ENCODE assay signal across 17 cellular contexts in genomic region chr5:154244476-154244875, GRCh38. TPM values are rescaled to one million over a fixed set of nuclear protein-coding genes. Genes with fewer than 3 reads are reported as not detected.
DNase-seq lines count a peak whose midpoint lies in the region; ATAC-seq, FAIRE-seq and TF ChIP-seq lines count a peak whose summit lies in the region.
"Had no signal": no experiment of that assay in that cellular context is flagged by ENCODE, and none has a peak within 500 bp of the region (broad histone marks: within the 10 kb centered on the region; RNA-seq: fewer than 3 reads in every experiment).

No MANE protein-coding gene starts in this region.

- H3K4me3 Mint-ChIP-seq in activated T-helper 17 cell treated with anti-CD3 and anti-CD28 coated beads, Interleukin-2, amount 50 U/mL, for 72 hours, result no peak overlapping the region
- no peak overlapping the region for H3K4me3 Mint-ChIP-seq in neural crest cell
- H3K4me3 Mint-ChIP-seq in stimulated activated memory B cell treated with anti-CD40 and anti-IgM and Interleukin-4, amounts not matched to agents 10 μg/mL and 1 μg/mL and 100 μg/mL, for 72 hours, result no peak overlapping the region

- no peaks in the 10 kb centered on the region for H3K36me3 ChIP-seq in kidney (ENCODE audit: control insufficient read depth in 1 of 2, insufficient read depth in 2 of 2, low read length in 2 of 2)

- no peak for TF ChIP-seq CTCF in neural crest cell (conservative IDR thresholded peaks at IDR 0.05)
- no peak for TF ChIP-seq CTCF in kidney (IDR thresholded peaks at IDR 0.05; ENCODE audit: borderline replicate concordance, extremely low read depth, insufficient read depth)

- no peaks in the 10 kb centered on the region for H3K36me3 Mint-ChIP-seq in activated T-helper 17 cell treated with anti-CD3 and anti-CD28 coated beads, Interleukin-2, amount 50 U/mL, for 72 hours (ENCODE audit: low read depth)
- peaks cover 6% of the 10 kb centered on the region for H3K36me3 Mint-ChIP-seq in neural crest cell (ENCODE audit: low read depth)
- H3K36me3 Mint-ChIP-seq in stimulated activated memory B cell treated with anti-CD40 and anti-IgM and Interleukin-4, amounts not matched to agents 10 μg/mL and 1 μg/mL and 100 μg/mL, for 72 hours, result peaks cover 12% of the 10 kb centered on the region

- peak overlapping the region; percentile 25 for H3K27ac Mint-ChIP-seq in activated T-helper 17 cell treated with anti-CD3 and anti-CD28 coated beads, Interleukin-2, amount 50 U/mL, for 72 hours
- H3K27ac Mint-ChIP-seq in neural crest cell (ENCODE audit: unreplicated experiment), result peak overlapping the region; percentile 51
- H3K27ac Mint-ChIP-seq in stimulated activated memory B cell treated with anti-CD40 and anti-IgM and Interleukin-4, amounts not matched to agents 10 μg/mL and 1 μg/mL and 100 μg/mL, for 72 hours, result no peak overlapping the region
- H3K27ac Mint-ChIP-seq: IgD-negative memory B cell had no signal

- no peak overlapping the region for H3K9ac ChIP-seq in kidney (ENCODE audit: low read length in 2 of 2)
- H3K9ac ChIP-seq: SK-N-SH had no signal

- peaks cover 17% of the 10 kb centered on the region for H3K4me1 Mint-ChIP-seq in activated T-helper 17 cell treated with anti-CD3 and anti-CD28 coated beads, Interleukin-2, amount 50 U/mL, for 72 hours
- peaks cover 49% of the 10 kb centered on the region for H3K4me1 Mint-ChIP-seq in neural crest cell
- peaks cover 56% of the 10 kb centered on the region for H3K4me1 Mint-ChIP-seq in stimulated activated memory B cell treated with anti-CD40 and anti-IgM and Interleukin-4, amounts not matched to agents 10 μg/mL and 1 μg/mL and 100 μg/mL, for 72 hours

- FAIRE-seq in kidney (lab: Jason Lieb, UNC), result no peak

- H3K9me3 Mint-ChIP-seq in activated T-helper 17 cell treated with anti-CD3 and anti-CD28 coated beads, Interleukin-2, amount 50 U/mL, for 72 hours, result peaks cover 3% of the 10 kb centered on the region
- H3K9me3 Mint-ChIP-seq in neural crest cell, result no peaks in the 10 kb centered on the region
- no peaks in the 10 kb centered on the region for H3K9me3 Mint-ChIP-seq in stimulated activated memory B cell treated with anti-CD40 and anti-IgM and Interleukin-4, amounts not matched to agents 10 μg/mL and 1 μg/mL and 100 μg/mL, for 72 hours

- no peak overlapping the region for H3K4me3 ChIP-seq in kidney (ENCODE audit: low read length in 2 of 2)

- peak; percentile 67 for DNase-seq in D341Med (ENCODE audit: low spot score)
- DNase-seq in LHCN-M2 (ENCODE audit: low read depth), result peak; percentile 11
- DNase-seq in neural crest cell (ENCODE audit: low read depth, low spot score), result no peak
- DNase-seq in kidney, result no peak
- DNase-seq: DMS153, H7, Kasumi-1, NCI-H1105, NCI-H187 treated with DMSO at 0.1 percent for 48 hours, SK-N-SH had no signal

- ATAC-seq in activated T-helper 17 cell treated with anti-CD3 and anti-CD28 coated beads, Interleukin-2, amount 50 U/mL, for 72 hours (replicated peaks), result no peak
- ATAC-seq in HG02840 (IDR thresholded peaks at IDR 0.05; ENCODE audit: low FRiP score, unreplicated experiment), result no peak
- ATAC-seq in GM21825 (IDR thresholded peaks at IDR 0.05; ENCODE audit: unreplicated experiment), result no peak
- no peak for ATAC-seq in stimulated activated memory B cell treated with anti-CD40 and anti-IgM and Interleukin-4, amounts not matched to agents 10 μg/mL and 1 μg/mL and 100 μg/mL, for 72 hours
- ATAC-seq: Right ventricle myocardium inferior had no signal

- H3K27me3 Mint-ChIP-seq in activated T-helper 17 cell treated with anti-CD3 and anti-CD28 coated beads, Interleukin-2, amount 50 U/mL, for 72 hours, result no peaks in the 10 kb centered on the region
- no peaks in the 10 kb centered on the region for H3K27me3 Mint-ChIP-seq in neural crest cell (ENCODE audit: low read depth)
- H3K27me3 Mint-ChIP-seq in stimulated activated memory B cell treated with anti-CD40 and anti-IgM and Interleukin-4, amounts not matched to agents 10 μg/mL and 1 μg/mL and 100 μg/mL, for 72 hours, result no peaks in the 10 kb centered on the region
- H3K27me3 Mint-ChIP-seq: IgD-negative memory B cell had no signal

- H3K4me1 ChIP-seq in kidney (ENCODE audit: control insufficient read depth in 1 of 2, insufficient read depth in 1 of 2, low read depth in 1 of 2, low read length in 2 of 2), result no peaks in the 10 kb centered on the region

- no peaks in the 10 kb centered on the region for H3K9me3 ChIP-seq in kidney (ENCODE audit: control insufficient read depth in 1 of 2, low read length in 2 of 2)
- H3K9me3 ChIP-seq: SK-N-SH had no signal

- H3K27ac ChIP-seq in kidney (ENCODE audit: low read depth in 2 of 2, low read length in 2 of 2), result no peak overlapping the region
- H3K27ac ChIP-seq: C4-2B had no signal

- intact Hi-C loops in kidney (cut with DNase I), result no loop called here

RNA-seq across cellular contexts. Expression of gene GALNT10, which starts 53.9 kb away (rescaled TPM):
- 30.3 and 31.7 TPM in 2 replicates for total RNA-seq in LHCN-M2 (2014; rRNA removed)
- 58.6 TPM for polyA plus RNA-seq in LHCN-M2 (2012)
- total RNA-seq in activated T-helper 17 cell treated with anti-CD3 and anti-CD28 coated beads, Interleukin-2, amount 50 U/mL, for 72 hours, result 10 to 100 TPM; 21.5 to 45.3 TPM
- total RNA-seq in neural crest cell, result 39.8 and 42.3 TPM in 2 replicates
- total RNA-seq in kidney, result 44.3 TPM
- polyA plus RNA-seq in kidney (ENCODE audit: insufficient read depth, low read depth, low replicate concordance), result 13.0 TPM

Comparison
In these comparisons a context has a peak if more than half of its experiments do, and no peak if none do; other contexts are left out.
1. DNase-seq: peak in D341Med (single experiment) and LHCN-M2 (single experiment); none in neural crest cell (single experiment) and kidney (single experiment).